ENCODE assay signal across 22 cellular contexts in genomic region chr1:22351757-22352080, GRCh38.
"Had no signal": no experiment of that assay in that cellular context is flagged by ENCODE, and none has a peak within 500 bp of the region (broad histone marks: within the 10 kb centered on the region; RNA-seq: fewer than 3 reads in every experiment).

No MANE protein-coding gene starts in this region.

- H3K27ac ChIP-seq: ascending aorta, colonic mucosa, dorsolateral prefrontal cortex, gastroesophageal sphincter, lower lobe of right lung, vagina, VCaP had no signal

- ATAC-seq: activated naive CD4-positive, alpha-beta T cell treated with anti-CD3 and anti-CD28 coated beads, Interleukin-2, amount 50 U/mL, for 72 hours; activated T-helper 17 cell treated with anti-CD3 and anti-CD28 coated beads, Interleukin-2, amount 50 U/mL, for 72 hours; effector memory CD8-positive, alpha-beta T cell; gastroesophageal sphincter; left lobe of liver; lower lobe of right lung; stimulated activated naive B cell treated with anti-CD40 and anti-IgM and Interleukin-4, amounts not matched to agents 10 μg/mL and 1 μg/mL and 100 μg/mL, for 72 hours; T-cell had no signal

- H3K4me1 ChIP-seq: ascending aorta, lower lobe of right lung had no signal

- H3K4me3 Mint-ChIP-seq: activated T-cell treated with anti-CD3 and anti-CD28 coated beads, Interleukin-2, amount 50 U/mL, for 24 hours; activated T-helper 17 cell treated with anti-CD3 and anti-CD28 coated beads, Interleukin-2, amount 50 U/mL, for 72 hours; central memory CD8-positive, alpha-beta T cell; effector memory CD8-positive, alpha-beta T cell; neural crest cell; stimulated activated naive B cell treated with anti-CD40 and anti-IgM and Interleukin-4, amounts not matched to agents 10 μg/mL and 1 μg/mL and 100 μg/mL, for 72 hours; T-cell; T-helper 2 cell treated with Interferon-gamma antibody and Interleukin-4, amounts not matched to agents 5 μg/mL and 100 μg/mL, for 36 hours had no signal

- H3K9me3 ChIP-seq: ascending aorta, colonic mucosa, gastroesophageal sphincter, lower lobe of right lung, vagina had no signal

- H3K4me1 Mint-ChIP-seq: activated T-helper 17 cell treated with anti-CD3 and anti-CD28 coated beads, Interleukin-2, amount 50 U/mL, for 72 hours; central memory CD8-positive, alpha-beta T cell had no signal

- H3K27ac Mint-ChIP-seq: activated naive CD4-positive, alpha-beta T cell treated with anti-CD3 and anti-CD28 coated beads, Interleukin-2, amount 50 U/mL, for 72 hours; activated T-cell treated with anti-CD3 and anti-CD28 coated beads, Interleukin-2, amount 50 U/mL, for 24 hours; activated T-helper 17 cell treated with anti-CD3 and anti-CD28 coated beads, Interleukin-2, amount 50 U/mL, for 72 hours; effector memory CD8-positive, alpha-beta T cell; stimulated activated naive B cell treated with anti-CD40 and anti-IgM and Interleukin-4, amounts not matched to agents 10 μg/mL and 1 μg/mL and 100 μg/mL, for 72 hours; T-cell; T-helper 2 cell treated with Interferon-gamma antibody and Interleukin-4, amounts not matched to agents 5 μg/mL and 100 μg/mL, for 36 hours had no signal

- H3K4me3 ChIP-seq: ascending aorta, colonic mucosa, dorsolateral prefrontal cortex, gastroesophageal sphincter, lower lobe of right lung, vagina had no signal

- H3K9me3 Mint-ChIP-seq: activated naive CD4-positive, alpha-beta T cell treated with anti-CD3 and anti-CD28 coated beads, Interleukin-2, amount 50 U/mL, for 72 hours; activated T-cell treated with anti-CD3 and anti-CD28 coated beads, Interleukin-2, amount 50 U/mL, for 24 hours; activated T-helper 17 cell treated with anti-CD3 and anti-CD28 coated beads, Interleukin-2, amount 50 U/mL, for 72 hours; central memory CD8-positive, alpha-beta T cell; effector memory CD8-positive, alpha-beta T cell; neural crest cell; stimulated activated naive B cell treated with anti-CD40 and anti-IgM and Interleukin-4, amounts not matched to agents 10 μg/mL and 1 μg/mL and 100 μg/mL, for 72 hours; T-cell; T-helper 2 cell treated with Interferon-gamma antibody and Interleukin-4, amounts not matched to agents 5 μg/mL and 100 μg/mL, for 36 hours had no signal

- H3K36me3 Mint-ChIP-seq: activated naive CD4-positive, alpha-beta T cell treated with anti-CD3 and anti-CD28 coated beads, Interleukin-2, amount 50 U/mL, for 72 hours; stimulated activated naive B cell treated with anti-CD40 and anti-IgM and Interleukin-4, amounts not matched to agents 10 μg/mL and 1 μg/mL and 100 μg/mL, for 72 hours; T-cell had no signal

- DNase-seq: activated CD4-positive, alpha-beta T cell treated with anti-CD3 and anti-CD28 coated beads for 1 hour; activated T-cell treated with anti-CD3 and anti-CD28 coated beads, Interleukin-2, amount 50 U/mL, for 24 hours; colonic mucosa; dorsolateral prefrontal cortex; effector memory CD8-positive, alpha-beta T cell; head of caudate nucleus; lower lobe of right lung; stimulated activated CD4-positive, alpha-beta T cell treated with anti-CD3 and anti-CD28 coated beads, Interleukin-2, amount 100 ng/mL, for 48 hours; stimulated activated CD8-positive, alpha-beta memory T cell treated with anti-CD3 and anti-CD28 coated beads, Interleukin-4, amount 100 ng/mL, for 48 hours; stimulated activated naive B cell treated with anti-CD40 and anti-IgM and Interleukin-4, amounts not matched to agents 10 μg/mL and 1 μg/mL and 100 μg/mL, for 72 hours; T-cell; trophoblast cell had no signal

- H3K36me3 ChIP-seq: ascending aorta, colonic mucosa, gastroesophageal sphincter, lower lobe of right lung, vagina had no signal

- H3K27me3 ChIP-seq: vagina had no signal
